ENCODE assay signal across 8 cellular contexts in the genomic region with DNA sequence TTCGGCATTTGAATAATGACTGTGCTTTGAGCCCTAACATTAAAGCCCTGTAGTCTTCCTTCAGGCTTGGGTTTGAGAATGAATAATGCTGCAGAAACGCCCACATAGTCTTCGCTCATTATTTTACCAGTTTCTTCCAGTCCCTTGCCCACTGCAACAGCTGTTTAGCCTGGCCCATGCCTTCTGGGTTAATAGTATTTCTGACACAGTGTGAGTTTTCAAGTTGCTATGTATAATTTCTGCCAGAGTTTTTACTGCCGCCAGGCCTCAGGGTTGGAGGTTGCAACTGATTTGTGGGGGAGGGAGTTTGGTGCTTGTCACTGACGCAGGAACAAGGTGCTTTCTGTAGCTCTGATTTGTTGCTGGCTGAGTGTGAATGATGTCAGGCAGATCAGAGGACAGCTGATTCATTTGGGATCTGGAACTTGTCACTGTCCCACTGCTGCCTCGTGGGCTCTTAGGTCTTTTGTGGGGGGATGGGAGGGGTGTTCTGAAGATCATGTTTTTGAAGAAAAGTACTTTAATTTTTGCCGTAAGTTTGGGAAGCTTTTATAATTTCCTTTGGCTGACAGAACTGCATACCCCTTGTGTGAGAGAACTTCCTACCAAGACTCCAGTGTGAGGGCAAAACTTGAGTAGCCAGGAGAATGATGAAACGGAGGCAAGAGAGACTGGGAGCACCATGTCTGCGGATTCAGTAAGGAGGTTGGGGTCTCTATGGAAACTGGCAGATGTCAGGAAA.
DNase-seq lines count a peak whose midpoint lies in the region; ATAC-seq and TF ChIP-seq lines count a peak whose summit lies in the region.
"Had no signal": no experiment of that assay in that cellular context is flagged by ENCODE, and none has a peak within 500 bp of the region (broad histone marks: within the 10 kb centered on the region; RNA-seq: fewer than 3 reads in every experiment).

No MANE protein-coding gene starts in this region.

- no peak overlapping the region for H2AFZ ChIP-seq in hepatocyte

- no peaks in the 10 kb centered on the region for H3K9me2 ChIP-seq in hepatocyte (replicated peaks; ENCODE audit: insufficient read depth)

- peak overlapping the region; percentile 22 for H3K9ac ChIP-seq in adipocyte (ENCODE audit: low read length)

- H4K20me1 ChIP-seq in hepatocyte (ENCODE audit: insufficient read depth, poor library complexity, severe bottlenecking) = no peaks in the 10 kb centered on the region

- peak overlapping the region; percentile 55 for H3K4me2 ChIP-seq in hepatocyte

- ATAC-seq in HG02571 (IDR thresholded peaks at IDR 0.05; ENCODE audit: unreplicated experiment) (peak; percentile 53), GM18505 (IDR thresholded peaks at IDR 0.05; ENCODE audit: unreplicated experiment) (no peak), HG03469 (IDR thresholded peaks at IDR 0.05; ENCODE audit: unreplicated experiment) (no peak)
- ATAC-seq in stimulated activated naive CD8-positive, alpha-beta T cell treated with anti-CD3 and anti-CD28 coated beads, Interleukin-15, Interleukin-2, amounts not matched to agents 100 U/mL and 50 U/mL, for 24 hours = peak; percentile 69

- peak; percentile 79 for DNase-seq in adipocyte (ENCODE audit: low read depth)
- DNase-seq in hepatocyte (ENCODE audit: low spot score) = peak; percentile 79
- no peak for DNase-seq in stimulated activated naive CD8-positive, alpha-beta T cell treated with anti-CD3 and anti-CD28 coated beads, Interleukin-15, Interleukin-2, amounts not matched to agents 100 U/mL and 50 U/mL, for 24 hours
- no peak for DNase-seq in NCI-H510A treated with DMSO at 0.1 percent for 48 hours (lab: John Stamatoyannopoulos, UW)
- DNase-seq: cerebellar nuclear complex had no signal

- peaks cover 6% of the 10 kb centered on the region for H3K79me2 ChIP-seq in hepatocyte

- H3K4me1 ChIP-seq in adipocyte (ENCODE audit: control insufficient read depth, insufficient read depth, low read length) = peaks cover 24% of the 10 kb centered on the region
- H3K4me1 ChIP-seq in hepatocyte (ENCODE audit: insufficient read depth) = peaks cover 16% of the 10 kb centered on the region

- TF ChIP-seq CTCF in hepatocyte (IDR thresholded peaks at IDR 0.05; ENCODE audit: poor library complexity) = no peak

- H3K27me3 ChIP-seq in adipocyte (replicated peaks; ENCODE audit: control insufficient read depth, insufficient read depth, low read length) (no peaks in the 10 kb centered on the region), hepatocyte (no peaks in the 10 kb centered on the region)

- H3K9me3 ChIP-seq in adipocyte (ENCODE audit: control insufficient read depth, low read length) (no peaks in the 10 kb centered on the region), hepatocyte (ENCODE audit: low read depth) (no peaks in the 10 kb centered on the region)

- H3K36me3 ChIP-seq in adipocyte (ENCODE audit: control insufficient read depth, insufficient read depth, low read length, severe bottlenecking) = no peaks in the 10 kb centered on the region
- no peaks in the 10 kb centered on the region for H3K36me3 ChIP-seq in hepatocyte (replicated peaks; ENCODE audit: insufficient read depth, low read depth)

- peak overlapping the region; percentile 60 for H3K4me3 ChIP-seq in adipocyte (ENCODE audit: low read length)
- H3K4me3 ChIP-seq in hepatocyte = no peak overlapping the region

- no peak for TF ChIP-seq POLR2A in GM18505 (IDR thresholded peaks at IDR 0.05; ENCODE audit: borderline replicate concordance, extremely low read depth, insufficient read depth, insufficient read length)

- H3K27ac ChIP-seq in hepatocyte = peak overlapping the region; percentile 78

- WGBS in hepatocyte (ENCODE audit: low lambda C conversion rate, missing lambda C conversion rate) = 49% methylated on average over 9 of the region's 9 CpGs

Comparison
In these comparisons a context has a peak if more than half of its experiments do, and no peak if none do; other contexts are left out.
1. ATAC-seq: peak in HG02571 (single experiment) and stimulated activated naive CD8-positive, alpha-beta T cell treated with anti-CD3 and anti-CD28 coated beads, Interleukin-15, Interleukin-2, amounts not matched to agents 100 U/mL and 50 U/mL, for 24 hours (single experiment); none in GM18505 (single experiment) and HG03469 (single experiment).
2. DNase-seq: peak in adipocyte (single experiment) and hepatocyte (single experiment); none in stimulated activated naive CD8-positive, alpha-beta T cell treated with anti-CD3 and anti-CD28 coated beads, Interleukin-15, Interleukin-2, amounts not matched to agents 100 U/mL and 50 U/mL, for 24 hours (single experiment) and NCI-H510A treated with DMSO at 0.1 percent for 48 hours (single experiment).